20 cellular contexts compared by ENCODE assay signal in the genomic region with DNA sequence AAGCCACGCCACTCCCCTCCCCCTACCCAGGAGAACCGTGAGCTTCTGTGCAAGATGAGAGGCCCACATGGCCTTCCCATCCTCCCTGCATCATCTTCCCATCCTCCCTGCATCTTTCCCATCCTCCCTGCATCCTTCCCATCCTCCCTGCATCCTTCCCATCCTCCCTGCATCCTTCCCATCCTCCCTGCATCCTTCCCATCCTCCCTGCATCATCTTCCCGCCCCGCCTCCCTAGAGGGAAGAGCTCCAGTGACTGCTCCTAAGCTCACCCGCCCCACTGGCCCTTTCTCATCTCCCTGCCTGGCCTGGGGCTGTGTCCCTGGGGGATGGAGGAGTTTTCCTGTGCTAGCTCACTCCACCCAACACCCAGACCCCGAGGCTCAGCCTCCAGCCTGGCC.
DNase-seq lines count a peak whose midpoint lies in the region; ATAC-seq and TF ChIP-seq lines count a peak whose summit lies in the region.
"Had no signal": no experiment of that assay in that cellular context is flagged by ENCODE, and none has a peak within 500 bp of the region (broad histone marks: within the 10 kb centered on the region; RNA-seq: fewer than 3 reads in every experiment).

No MANE protein-coding gene starts in this region.

- H3K4me1 ChIP-seq in mammary epithelial cell (ENCODE audit: insufficient read depth, low read length): peaks cover 31% of the 10 kb centered on the region
- peaks cover 18% of the 10 kb centered on the region for H3K4me1 ChIP-seq in foreskin keratinocyte
- H3K4me1 ChIP-seq in gastrocnemius medialis: no peaks in the 10 kb centered on the region

- H3K27ac ChIP-seq in mammary epithelial cell (ENCODE audit: insufficient read depth, low read depth, low read length) (peak overlapping the region; percentile 85), RWPE1 (peak overlapping the region; percentile 90), foreskin keratinocyte (peak overlapping the region; percentile 89), gastrocnemius medialis (no peak overlapping the region)
- H3K27ac ChIP-seq: C4-2B had no signal

- H3K36me3 ChIP-seq in mammary epithelial cell (ENCODE audit: insufficient read depth, low read length) (no peaks in the 10 kb centered on the region), gastrocnemius medialis (no peaks in the 10 kb centered on the region)

- H2AFZ ChIP-seq in mammary epithelial cell (ENCODE audit: low read depth, low read length): no peak overlapping the region

- DNase-seq in mammary epithelial cell (no peak), MCF 10A (ENCODE audit: unreplicated experiment) (no peak), RWPE1 (ENCODE audit: low spot score) (no peak), foreskin keratinocyte (no peak), GM13976 (ENCODE audit: low spot score) (no peak), endothelial cell (ENCODE audit: low spot score) (no peak), gastrocnemius medialis (no peak)
- DNase-seq: 8988T; CD8-positive, alpha-beta memory T cell; GF-D8; NCI-H1092; NCI-H1436; NCI-H187 treated with DMSO at 0.1 percent for 48 hours; NCI-H2107; NCI-H446 treated with DMSO at 0.1 percent for 48 hours; NCI-H526 treated with DMSO at 0.1 percent for 48 hours; OCI-M1; SHP77 treated with DMSO at 0.1 percent for 48 hours had no signal

- H3K9me3 ChIP-seq in mammary epithelial cell (replicated peaks; ENCODE audit: insufficient read depth, low read length): no peaks in the 10 kb centered on the region
- H3K9me3 ChIP-seq in gastrocnemius medialis: no peaks in the 10 kb centered on the region

- TF ChIP-seq CTCF in mammary epithelial cell (conservative IDR thresholded peaks at IDR 0.05 in 1 of 2, IDR thresholded peaks at IDR 0.05 in 1 of 2; ENCODE audit: extremely low read depth in 1 of 2, insufficient read depth in 1 of 2, low read depth in 1 of 2, low read length in 2 of 2) (no peak), MCF 10A (IDR thresholded peaks at IDR 0.05; ENCODE audit: unreplicated experiment) (no peak), RWPE1 (conservative IDR thresholded peaks at IDR 0.05; ENCODE audit: low read depth) (no peak), foreskin keratinocyte (conservative IDR thresholded peaks at IDR 0.05) (no peak), GM13976 (IDR thresholded peaks at IDR 0.05; ENCODE audit: borderline replicate concordance, control extremely low read depth, extremely low read depth, insufficient read depth, missing control alignments) (no peak), endothelial cell (IDR thresholded peaks at IDR 0.05; ENCODE audit: unreplicated experiment) (no peak), gastrocnemius medialis (IDR thresholded peaks at IDR 0.05 in 4 of 5, conservative IDR thresholded peaks at IDR 0.05 in 1 of 5) (no peak)

- ATAC-seq in foreskin keratinocyte (no peak), gastrocnemius medialis (no peak), HG02938 (IDR thresholded peaks at IDR 0.05; ENCODE audit: unreplicated experiment) (no peak)

- POLR2A ChIA-PET in MCF 10A (lab: Yijun Ruan, JAX) (interaction anchor here (0.6 to 2.4 kb wide), 4 partner anchors 42 to 281 kb away, joined by 3 to 9 read pairs (median 4); a partner anchor contains a TSS), RWPE1 (lab: Yijun Ruan, JAX; ENCODE audit: low non-redundant PET) (no interaction called here)

- H3K4me2 ChIP-seq in mammary epithelial cell (ENCODE audit: insufficient read depth, low read depth, low read length): no peak overlapping the region

- H3K79me2 ChIP-seq in mammary epithelial cell (ENCODE audit: insufficient read depth, low read length): no peaks in the 10 kb centered on the region

- 100% methylated on average over 3 of the region's 6 CpGs for WGBS in mammary epithelial cell (ENCODE audit: low coverage, missing lambda C conversion rate)

- H3K4me3 ChIP-seq in mammary epithelial cell (replicated peaks in 1 of 3; ENCODE audit: insufficient read depth in 1 of 3, low read depth in 2 of 3, low read length in 3 of 3) (no peak overlapping the region), gastrocnemius medialis (no peak overlapping the region)

- H3K36me3 Mint-ChIP-seq in MCF 10A (ENCODE audit: insufficient read depth, unreplicated experiment) (no peaks in the 10 kb centered on the region), endothelial cell (ENCODE audit: low read depth, unreplicated experiment) (no peaks in the 10 kb centered on the region)

- CTCF ChIA-PET in mammary epithelial cell (lab: Charles Lee; ENCODE audit: low non-redundant PET): interaction anchor here (0.6 to 0.9 kb wide), 2 partner anchors 121 to 155 kb away, joined by 8 to 11 read pairs; no protein-coding TSS in a partner anchor
- CTCF ChIA-PET in MCF 10A (lab: Yijun Ruan, JAX): interaction anchor here (0.6 to 1.9 kb wide), 10 partner anchors 10 to 245 kb away, joined by 3 to 9 read pairs (median 3); no protein-coding TSS in a partner anchor
- CTCF ChIA-PET in RWPE1 (lab: Yijun Ruan, JAX): no interaction called here

- H4K20me1 ChIP-seq in mammary epithelial cell (ENCODE audit: insufficient read depth, low read length): no peaks in the 10 kb centered on the region

- no peaks in the 10 kb centered on the region for H3K27me3 ChIP-seq in mammary epithelial cell (ENCODE audit: insufficient read depth, low read length)
- no peaks in the 10 kb centered on the region for H3K27me3 ChIP-seq in foreskin keratinocyte
- no peaks in the 10 kb centered on the region for H3K27me3 ChIP-seq in gastrocnemius medialis

- TF ChIP-seq POLR2A in gastrocnemius medialis (IDR thresholded peaks at IDR 0.05): no peak

- BruUV-seq in mammary epithelial cell (replicated peaks; lab: Mats Ljungman, UMichigan) (no TSS peak), MCF 10A (replicated peaks; lab: Mats Ljungman, UMichigan) (no TSS peak)

- dilution Hi-C loops in mammary epithelial cell (cut with HindIII; ENCODE audit: low sequenced_read_pairs): no loop called here

- H3K9ac ChIP-seq in mammary epithelial cell (ENCODE audit: insufficient read depth, low read length): no peak overlapping the region

- H3K4me3 Mint-ChIP-seq in MCF 10A (ENCODE audit: unreplicated experiment): no peak overlapping the region
- H3K4me3 Mint-ChIP-seq in endothelial cell (ENCODE audit: unreplicated experiment): no peak overlapping the region
- H3K4me3 Mint-ChIP-seq: CD8-positive, alpha-beta memory T cell had no signal

- no peaks in the 10 kb centered on the region for H3K9me3 Mint-ChIP-seq in MCF 10A (ENCODE audit: unreplicated experiment)
- no peaks in the 10 kb centered on the region for H3K9me3 Mint-ChIP-seq in endothelial cell (ENCODE audit: unreplicated experiment)
- H3K9me3 Mint-ChIP-seq: CD8-positive, alpha-beta memory T cell had no signal

- H3K27me3 Mint-ChIP-seq in MCF 10A (ENCODE audit: insufficient read depth, unreplicated experiment) (no peaks in the 10 kb centered on the region), endothelial cell (ENCODE audit: unreplicated experiment) (peaks cover 6% of the 10 kb centered on the region)

- H3K27ac Mint-ChIP-seq in MCF 10A (ENCODE audit: low read depth, unreplicated experiment) (no peak overlapping the region), endothelial cell (ENCODE audit: unreplicated experiment) (no peak overlapping the region)
- H3K27ac Mint-ChIP-seq: CD8-positive, alpha-beta memory T cell had no signal

- intact Hi-C loops in mammary epithelial cell (cut with micrococcal nuclease) (no loop called here), MCF 10A (cut with micrococcal nuclease) (loop anchor here (2.0 to 10.0 kb wide), 3 partner anchors 58 to 240 kb away; a partner anchor contains a TSS), gastrocnemius medialis (cut with DNase I; ENCODE audit: low total_unique reads) (no loop called here)

- in situ Hi-C loops in mammary epithelial cell (cut with MboI; ENCODE audit: low sequenced_read_pairs in 2 of 2) (no loop called here), GM13976 (cut with MboI; ENCODE audit: low sequenced_read_pairs, unreplicated experiment) (no loop called here), gastrocnemius medialis (cut with MboI; ENCODE audit: low sequenced_read_pairs in 4 of 4) (no loop called here)

- H3K4me1 Mint-ChIP-seq in MCF 10A (ENCODE audit: insufficient read depth, unreplicated experiment) (peaks cover 21% of the 10 kb centered on the region), endothelial cell (ENCODE audit: unreplicated experiment) (peaks cover 4% of the 10 kb centered on the region)
- H3K4me1 Mint-ChIP-seq: CD8-positive, alpha-beta memory T cell had no signal

Comparison
In these comparisons a context has a peak if more than half of its experiments do, and no peak if none do; other contexts are left out.
1. H3K27ac ChIP-seq: peak in mammary epithelial cell (single experiment), RWPE1 (single experiment) and foreskin keratinocyte (single experiment); none in gastrocnemius medialis (0 of 4).